ENCODE assay signal across 34 cellular contexts in the genomic region with DNA sequence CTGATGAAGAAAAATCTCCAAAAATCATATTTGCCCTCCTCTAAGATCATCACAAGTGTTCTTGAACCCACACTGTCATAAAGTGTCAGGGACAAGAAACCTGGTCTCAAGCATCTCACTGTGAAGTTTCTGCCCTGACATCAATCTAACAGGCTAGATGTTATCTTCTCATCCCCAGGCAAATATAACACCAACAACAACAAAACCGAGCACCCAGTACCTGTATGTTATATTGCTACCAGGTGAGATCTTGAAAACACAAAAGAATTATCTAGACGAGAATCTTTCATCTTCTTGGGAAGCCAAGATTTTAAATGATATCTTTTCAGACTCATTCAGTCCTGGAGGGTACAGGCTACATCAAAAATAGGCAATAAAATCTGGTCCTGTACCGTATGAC.
"Had no signal": no experiment of that assay in that cellular context is flagged by ENCODE, and none has a peak within 500 bp of the region (broad histone marks: within the 10 kb centered on the region; RNA-seq: fewer than 3 reads in every experiment).

No MANE protein-coding gene starts in this region.

- H3K4me3 ChIP-seq: MG63 had no signal

- H3K9ac ChIP-seq: KMS-11 had no signal

- H3K36me3 ChIP-seq: MG63 had no signal

- H3K9me3 ChIP-seq: MG63 had no signal

- DNase-seq: Karpas-422, Kasumi-1, MG63, MM.1S, MV-4-11, NCI-H1048, NCI-H1092, NCI-H1092 treated with DMSO at 0.1 percent for 48 hours, NCI-H1105, NCI-H1105 treated with DMSO at 0.1 percent for 48 hours, NCI-H1417, NCI-H1417 treated with DMSO at 0.1 percent for 48 hours, NCI-H1436, NCI-H1436 treated with DMSO at 0.1 percent for 48 hours, NCI-H146, NCI-H1694, NCI-H1694 treated with DMSO at 0.1 percent for 48 hours, NCI-H187, NCI-H187 treated with DMSO at 0.1 percent for 48 hours, NCI-H1930, NCI-H2029, NCI-H2029 treated with DMSO at 0.1 percent for 48 hours, NCI-H2081, NCI-H2081 treated with DMSO at 0.1 percent for 48 hours, NCI-H2107, NCI-H2171, NCI-H2171 treated with DMSO at 0.1 percent for 48 hours, NCI-H2227 treated with DMSO at 0.1 percent for 48 hours, NCI-H226, NCI-H345, NCI-H446, NCI-H446 treated with DMSO at 0.1 percent for 48 hours, NCI-H510A had no signal

- H3K27ac ChIP-seq: KMS-11 had no signal

- H3K27me3 ChIP-seq: MG63 had no signal

- H3K4me2 ChIP-seq: KMS-11 had no signal
